9 cellular contexts compared by ENCODE assay signal in genomic region chr21:28885853-28886177, GRCh38.
DNase-seq lines count a peak whose midpoint lies in the region; ATAC-seq, FAIRE-seq and TF ChIP-seq lines count a peak whose summit lies in the region.
"Had no signal": no experiment of that assay in that cellular context is flagged by ENCODE, and none has a peak within 500 bp of the region (broad histone marks: within the 10 kb centered on the region; RNA-seq: fewer than 3 reads in every experiment).

No MANE protein-coding gene starts in this region.

- RAD21 ChIA-PET in HCT116 (lab: Charles Lee; ENCODE audit: low non-redundant PET in 1 of 2, low total read pairs in 2 of 2, uncharacterized antibody in 2 of 2, unreplicated experiment in 2 of 2), result no interaction called here

- no peak for ATAC-seq in HCT116
- ATAC-seq in GM19467 (IDR thresholded peaks at IDR 0.05; ENCODE audit: unreplicated experiment), result no peak

- DNase-seq in AG08395 (ENCODE audit: low spot score) (peak; percentile 46), HCT116 (ENCODE audit: low read depth, low spot score) (no peak), astrocyte (ENCODE audit: low read depth) (no peak), amniotic stem cell (lab: John Stamatoyannopoulos, UW) (no peak), NCI-H2107 treated with DMSO at 0.1 percent for 48 hours (lab: John Stamatoyannopoulos, UW; ENCODE audit: unreplicated experiment) (no peak), substantia nigra (lab: John Stamatoyannopoulos, UW) (no peak)

- H3K4me1 Mint-ChIP-seq in astrocyte (ENCODE audit: low read depth, unreplicated experiment) (peaks cover 6% of the 10 kb centered on the region), nephron (peaks cover 11% of the 10 kb centered on the region)

- H3K27ac ChIP-seq in HCT116 (ENCODE audit: low read depth, low read length) (peak overlapping the region; percentile 85; the same call in 1 of the 2 replicates), astrocyte (ENCODE audit: low read depth, low read length) (no peak overlapping the region), substantia nigra (ENCODE audit: low read depth, low read length, poor library complexity, severe bottlenecking) (no peak overlapping the region)

- TF ChIP-seq RAD21 in HCT116 (IDR thresholded peaks at IDR 0.05; ENCODE audit: low read depth), result no peak

- TF ChIP-seq CTCF in HCT116 (IDR thresholded peaks at IDR 0.05 in 2 of 3, conservative IDR thresholded peaks at IDR 0.05 in 1 of 3; ENCODE audit: borderline replicate concordance in 1 of 3, insufficient read depth in 1 of 3, low read depth in 2 of 3, low read length in 2 of 3) (no peak), astrocyte (IDR thresholded peaks at IDR 0.05; ENCODE audit: insufficient read depth, low read depth, low read length) (no peak), nephron (IDR thresholded peaks at IDR 0.05; ENCODE audit: unreplicated experiment in 3 of 3) (no peak)

- H3K4me1 ChIP-seq in HCT116 (ENCODE audit: control insufficient read depth in 1 of 2, insufficient read depth in 2 of 2, low read length in 2 of 2) (peaks cover 10 to 19% of the 10 kb centered on the region in 2 experiments), astrocyte (ENCODE audit: insufficient read depth, low read length) (no peaks in the 10 kb centered on the region)

- no peaks in the 10 kb centered on the region for H3K27me3 Mint-ChIP-seq in astrocyte (ENCODE audit: low read depth, unreplicated experiment)
- peaks cover 3% of the 10 kb centered on the region for H3K27me3 Mint-ChIP-seq in nephron (ENCODE audit: low read depth)

- peak overlapping the region; percentile 72 for H3K9ac ChIP-seq in HCT116 (ENCODE audit: low read length)
- H3K9ac ChIP-seq in astrocyte (ENCODE audit: low read length), result no peak overlapping the region

- H3K79me2 ChIP-seq in HCT116 (ENCODE audit: insufficient read depth, low read length) (no peaks in the 10 kb centered on the region), astrocyte (ENCODE audit: insufficient read depth, low read length) (no peaks in the 10 kb centered on the region)

- H3K4me3 Mint-ChIP-seq in astrocyte (ENCODE audit: unreplicated experiment) (peak overlapping the region; percentile 97), nephron (peak overlapping the region in 2 of 3 experiments; percentile 43 to 91)

- POLR2A ChIA-PET in HCT116 (lab: Charles Lee), result no interaction called here

- no peak for TF ChIP-seq POLR2A in HCT116 (IDR thresholded peaks at IDR 0.05; ENCODE audit: borderline replicate concordance, extremely low read depth, insufficient read depth, insufficient read length)

- H2AFZ ChIP-seq in HCT116 (ENCODE audit: low read depth, low read length, poor library complexity, severe bottlenecking), result peak overlapping the region; percentile 88
- peak overlapping the region; percentile 90 for H2AFZ ChIP-seq in astrocyte (ENCODE audit: low read depth, low read length)

- intact Hi-C loops in HCT116 (cut with micrococcal nuclease), result no loop called here

- H3K36me3 Mint-ChIP-seq in astrocyte (ENCODE audit: low read depth, unreplicated experiment) (no peaks in the 10 kb centered on the region), nephron (ENCODE audit: low read depth) (peaks cover 18% of the 10 kb centered on the region)

- H3K27me3 ChIP-seq in HCT116 (ENCODE audit: insufficient read depth, low read length), result no peaks in the 10 kb centered on the region
- no peaks in the 10 kb centered on the region for H3K27me3 ChIP-seq in astrocyte (ENCODE audit: insufficient read depth, low read length)

- BruUV-seq in HCT116 (replicated peaks; lab: Mats Ljungman, UMichigan), result no TSS peak

- H3K9me3 Mint-ChIP-seq in astrocyte (ENCODE audit: unreplicated experiment) (no peaks in the 10 kb centered on the region), nephron (peaks cover 2% of the 10 kb centered on the region)

- H3K4me2 ChIP-seq in HCT116 (ENCODE audit: low read length) (peak overlapping the region; percentile 89), astrocyte (ENCODE audit: low read length) (no peak overlapping the region)

- H3K36me3 ChIP-seq in HCT116 (ENCODE audit: control insufficient read depth in 1 of 2, insufficient read depth in 2 of 2, low read length in 2 of 2), result peaks cover 0 to 3% of the 10 kb centered on the region in 2 experiments; a peak in 1 of 4 replicates
- peaks cover 4% of the 10 kb centered on the region for H3K36me3 ChIP-seq in astrocyte (ENCODE audit: insufficient read depth, low read length)
- H3K36me3 ChIP-seq: neutrophil had no signal

- H3K9me3 ChIP-seq in HCT116 (ENCODE audit: control insufficient read depth in 1 of 2, insufficient read depth in 1 of 2, low read depth in 1 of 2, low read length in 2 of 2) (no peaks in the 10 kb centered on the region), astrocyte (ENCODE audit: insufficient read depth, low read depth, low read length) (no peaks in the 10 kb centered on the region)
- H3K9me3 ChIP-seq: neutrophil had no signal

- CTCF ChIA-PET in HCT116 (lab: Charles Lee), result no interaction called here

- no peak for FAIRE-seq in astrocyte (lab: Jason Lieb, UNC)

- H3K27ac Mint-ChIP-seq in astrocyte (ENCODE audit: unreplicated experiment) (no peak overlapping the region), nephron (peak overlapping the region in 2 of 3 experiments; percentile 97 to 99)

- H3K4me3 ChIP-seq in HCT116 (replicated peaks in 1 of 2; ENCODE audit: low read depth in 1 of 2, low read length in 2 of 2) (peak overlapping the region; percentile 55 to 66), astrocyte (ENCODE audit: insufficient read depth, low read depth, low read length) (no peak overlapping the region)

- H3K9me2 ChIP-seq in HCT116 (ENCODE audit: insufficient read depth), result no peaks in the 10 kb centered on the region; the same call in 1 of the 2 replicates

- H4K20me1 ChIP-seq in HCT116 (ENCODE audit: insufficient read depth), result no peaks in the 10 kb centered on the region
- no peaks in the 10 kb centered on the region for H4K20me1 ChIP-seq in astrocyte (ENCODE audit: insufficient read depth, low read length)

TF ChIP-seq in HCT116, 20 proteins besides CTCF, POLR2A, EP300 and RAD21:
- TF ChIP-seq SP1 (IDR thresholded peaks at IDR 0.05; ENCODE audit: low read depth) (no peak), SIN3A (IDR thresholded peaks at IDR 0.05; ENCODE audit: low read depth) (no peak), YY1 (IDR thresholded peaks at IDR 0.05; ENCODE audit: extremely low read depth, insufficient replicate concordance, low read depth, low read length) (no peak), EGR1 (IDR thresholded peaks at IDR 0.05; ENCODE audit: low read depth) (no peak), TCF7L2 (IDR thresholded peaks at IDR 0.05; ENCODE audit: borderline replicate concordance, extremely low read depth, insufficient read depth, insufficient read length) (no peak), REST (IDR thresholded peaks at IDR 0.05; ENCODE audit: low read depth) (no peak), POLR2AphosphoS5 (IDR thresholded peaks at IDR 0.05; ENCODE audit: low read depth, low read length) (no peak), JUND (IDR thresholded peaks at IDR 0.05) (no peak)
- TF ChIP-seq, protein P1, sequence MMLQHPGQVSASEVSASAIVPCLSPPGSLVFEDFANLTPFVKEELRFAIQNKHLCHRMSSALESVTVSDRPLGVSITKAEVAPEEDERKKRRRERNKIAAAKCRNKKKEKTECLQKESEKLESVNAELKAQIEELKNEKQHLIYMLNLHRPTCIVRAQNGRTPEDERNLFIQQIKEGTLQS (IDR thresholded peaks at IDR 0.05), result no peak
- TF ChIP-seq, protein P2, sequence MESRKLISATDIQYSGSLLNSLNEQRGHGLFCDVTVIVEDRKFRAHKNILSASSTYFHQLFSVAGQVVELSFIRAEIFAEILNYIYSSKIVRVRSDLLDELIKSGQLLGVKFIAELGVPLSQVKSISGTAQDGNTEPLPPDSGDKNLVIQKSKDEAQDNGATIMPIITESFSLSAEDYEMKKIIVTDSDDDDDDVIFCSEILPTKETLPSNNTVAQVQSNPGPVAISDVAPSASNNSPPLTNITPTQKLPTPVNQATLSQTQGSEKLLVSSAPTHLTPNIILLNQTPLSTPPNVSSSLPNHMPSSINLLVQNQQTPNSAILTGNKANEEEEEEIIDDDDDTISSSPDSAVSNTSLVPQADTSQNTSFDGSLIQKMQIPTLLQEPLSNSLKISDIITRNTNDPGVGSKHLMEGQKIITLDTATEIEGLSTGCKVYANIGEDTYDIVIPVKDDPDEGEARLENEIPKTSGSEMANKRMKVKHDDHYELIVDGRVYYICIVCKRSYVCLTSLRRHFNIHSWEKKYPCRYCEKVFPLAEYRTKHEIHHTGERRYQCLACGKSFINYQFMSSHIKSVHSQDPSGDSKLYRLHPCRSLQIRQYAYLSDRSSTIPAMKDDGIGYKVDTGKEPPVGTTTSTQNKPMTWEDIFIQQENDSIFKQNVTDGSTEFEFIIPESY (IDR thresholded peaks at IDR 0.05; ENCODE audit: extremely low read depth, insufficient replicate concordance, low read length), result no peak
